ENCODE assay signal across 8 cellular contexts in the genomic region with DNA sequence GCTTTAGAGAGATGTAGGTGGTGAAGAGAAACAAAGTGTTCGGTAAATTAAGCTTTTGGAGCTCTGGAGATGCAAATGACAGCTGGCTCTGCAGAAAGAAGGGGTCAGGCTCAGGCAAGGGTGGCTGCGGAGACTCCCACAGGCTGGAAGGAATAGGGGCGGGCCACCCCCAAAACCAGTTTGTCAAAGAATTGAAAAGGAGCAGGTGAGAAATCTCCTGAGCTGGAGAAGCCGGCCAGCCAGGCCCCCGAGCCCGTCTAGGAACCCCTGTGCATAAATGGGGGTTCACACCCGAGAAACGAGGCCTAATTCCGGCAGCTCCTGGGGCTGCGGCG. TPM values are rescaled to one million over a fixed set of nuclear protein-coding genes. Genes with fewer than 3 reads are reported as not detected.
DNase-seq lines count a peak whose midpoint lies in the region; ATAC-seq and TF ChIP-seq lines count a peak whose summit lies in the region.

No MANE protein-coding gene starts in this region.

- no peak for TF ChIP-seq CTCF in GM06990 (IDR thresholded peaks at IDR 0.05; ENCODE audit: insufficient read depth, low read length, poor library complexity, severe bottlenecking)
- no peak for TF ChIP-seq CTCF in breast epithelium (IDR thresholded peaks at IDR 0.05)
- TF ChIP-seq CTCF in left lung (IDR thresholded peaks at IDR 0.05) = no peak

- H3K9me3 ChIP-seq in MG63 = no peaks in the 10 kb centered on the region
- no peaks in the 10 kb centered on the region for H3K9me3 ChIP-seq in breast epithelium
- H3K9me3 ChIP-seq in left lung = no peaks in the 10 kb centered on the region

- H3K4me3 ChIP-seq in GM06990 (replicated peaks; ENCODE audit: low read depth, low read length) (peak overlapping the region; percentile 98), MG63 (peak overlapping the region; percentile 98), breast epithelium (peak overlapping the region; percentile 75 to 93 (median 85)), left lung (peak overlapping the region; percentile 71 to 94)

- DNase-seq in GM06990 (ENCODE audit: extremely low read depth, insufficient read length) (no peak), MG63 (no peak), breast epithelium (ENCODE audit: low spot score in 2 of 2) (no peak), left lung (peak in 1 of 2 donors; percentile 84), DMS153 (lab: John Stamatoyannopoulos, UW) (no peak), KG1 (lab: John Stamatoyannopoulos, UW) (no peak)

- H3K36me3 ChIP-seq in GM06990 (ENCODE audit: control insufficient read depth, insufficient read depth, low read length) (peaks cover 3% of the 10 kb centered on the region), MG63 (peaks cover 36% of the 10 kb centered on the region), breast epithelium (no peaks in the 10 kb centered on the region), left lung (peaks cover 0 to 4% of the 10 kb centered on the region in 2 donors)

- peak; percentile 24 for ATAC-seq in GM21717 (IDR thresholded peaks at IDR 0.05; ENCODE audit: unreplicated experiment)
- peak; percentile 23 for ATAC-seq in left lung

- intact Hi-C loops in breast epithelium (cut with DNase I; ENCODE audit: low total_unique reads) = no loop called here
- intact Hi-C loops in left lung (cut with DNase I) = no loop called here

- H3K27me3 ChIP-seq in GM06990 (replicated peaks; ENCODE audit: control insufficient read depth, insufficient read depth, low read length) (no peaks in the 10 kb centered on the region), MG63 (no peaks in the 10 kb centered on the region), breast epithelium (no peaks in the 10 kb centered on the region), left lung (no peaks in the 10 kb centered on the region)

- no peaks in the 10 kb centered on the region for H3K4me1 ChIP-seq in breast epithelium
- peaks cover 12 to 39% of the 10 kb centered on the region in 2 donors for H3K4me1 ChIP-seq in left lung

- peak overlapping the region; percentile 96 to 98 for H3K27ac ChIP-seq in breast epithelium
- peak overlapping the region; percentile 94 to 98 for H3K27ac ChIP-seq in left lung
- peak overlapping the region; percentile 88 for H3K27ac ChIP-seq in temporal lobe (ENCODE audit: low read depth, low read length)

- TF ChIP-seq POLR2A in breast epithelium (IDR thresholded peaks at IDR 0.05) = no peak

RNA-seq across cellular contexts. Expression of a gene that starts 0.5 kb away (rescaled TPM):
- total RNA-seq in MG63 (2014; rRNA removed; shearing (Covaris generic); ENCODE audit: low replicate concordance) = 116 and 128 TPM in 2 replicates
- 10 to 100 TPM; 35.4 to 47.0 (median 45.5) TPM for total RNA-seq in breast epithelium
- 10 to 100 TPM; 54.3 to 62.0 TPM for total RNA-seq in left lung
- total RNA-seq in temporal lobe = 33.7 TPM

RNA-seq across cellular contexts. Expression of a gene that starts 13.3 kb away (rescaled TPM):
- total RNA-seq in MG63 (2014; rRNA removed; shearing (Covaris generic); ENCODE audit: low replicate concordance) = 4.0 and 5.8 TPM in 2 replicates
- total RNA-seq in breast epithelium = 10 to 100 TPM; 28.3 to 32.6 (median 31.1) TPM
- total RNA-seq in left lung = 10 to 100 TPM; 25.0 to 37.7 TPM
- 79.2 TPM for total RNA-seq in temporal lobe
